20 cellular contexts compared by ENCODE assay signal in the genomic region with DNA sequence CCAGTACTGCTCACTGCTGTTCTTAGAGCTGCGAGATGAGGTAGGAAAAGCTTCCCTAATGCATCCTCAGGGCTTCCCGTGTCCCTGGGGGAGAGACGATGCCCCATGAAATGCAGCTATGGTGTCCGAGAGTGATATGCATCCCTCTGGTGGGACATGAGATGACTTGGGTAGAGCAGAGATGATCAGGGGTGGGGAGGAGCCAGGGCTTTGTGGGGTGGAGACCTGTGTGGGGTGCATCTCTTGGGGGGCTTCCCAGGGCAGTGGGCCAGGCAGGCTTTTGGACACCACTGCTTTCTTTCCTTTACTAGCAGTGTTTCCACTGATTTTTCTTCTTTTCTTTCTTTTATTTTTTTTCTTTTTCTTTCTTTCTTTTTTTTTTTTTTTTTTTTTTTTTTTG.
DNase-seq lines count a peak whose midpoint lies in the region; ATAC-seq and TF ChIP-seq lines count a peak whose summit lies in the region.
"Had no signal": no experiment of that assay in that cellular context is flagged by ENCODE, and none has a peak within 500 bp of the region (broad histone marks: within the 10 kb centered on the region; RNA-seq: fewer than 3 reads in every experiment).

No MANE protein-coding gene starts in this region.

- intact Hi-C loops in Right ventricle myocardium superior (cut with DNase I): loop anchor here (10.0 kb wide), 2 partner anchors 354 to 614 kb away; a partner anchor contains a TSS
- intact Hi-C loops in cardiac septum (cut with DNase I): loop anchor here (10.0 kb wide), 1 partner anchor 724 kb away; a partner anchor contains a TSS
- intact Hi-C loops in upper lobe of right lung (cut with DNase I): no loop called here

- no peak overlapping the region for H3K4me3 Mint-ChIP-seq in activated CD8-positive, alpha-beta memory T cell treated with anti-CD3 and anti-CD28 coated beads, Interleukin-2, amount 10 ng/mL, durations not matched to agents 7 days and 5 days
- H3K4me3 Mint-ChIP-seq in WTC11: no peak overlapping the region
- H3K4me3 Mint-ChIP-seq: CD8-positive, alpha-beta T cell had no signal

- H3K36me3 Mint-ChIP-seq in activated CD8-positive, alpha-beta memory T cell treated with anti-CD3 and anti-CD28 coated beads, Interleukin-2, amount 10 ng/mL, durations not matched to agents 7 days and 5 days: no peaks in the 10 kb centered on the region
- H3K36me3 Mint-ChIP-seq in WTC11: no peaks in the 10 kb centered on the region
- H3K36me3 Mint-ChIP-seq: CD8-positive, alpha-beta T cell had no signal

- H3K4me3 ChIP-seq in upper lobe of right lung: no peak overlapping the region
- no peak overlapping the region for H3K4me3 ChIP-seq in MG63
- H3K4me3 ChIP-seq: K562 had no signal

- H3K9me3 Mint-ChIP-seq in activated CD8-positive, alpha-beta memory T cell treated with anti-CD3 and anti-CD28 coated beads, Interleukin-2, amount 10 ng/mL, durations not matched to agents 7 days and 5 days (ENCODE audit: low read depth): no peaks in the 10 kb centered on the region
- H3K9me3 Mint-ChIP-seq in WTC11: no peaks in the 10 kb centered on the region
- H3K9me3 Mint-ChIP-seq: CD8-positive, alpha-beta T cell had no signal

- TF ChIP-seq CTCF in upper lobe of right lung (IDR thresholded peaks at IDR 0.05) (no peak), WTC11 (IDR thresholded peaks at IDR 0.05) (no peak)

- CTCF ChIA-PET in activated CD8-positive, alpha-beta memory T cell treated with anti-CD3 and anti-CD28 coated beads, Interleukin-2, amount 10 ng/mL, durations not matched to agents 7 days and 5 days (lab: Charles Lee): interaction anchor here (0.7 to 1.3 kb wide), 2 partner anchors 32 to 126 kb away, joined by 3 read pairs; no protein-coding TSS in a partner anchor
- CTCF ChIA-PET in WTC11 (lab: Charles Lee): interaction anchor here (0.6 kb wide), 1 partner anchor 823 kb away, joined by 6 read pairs; no protein-coding TSS in a partner anchor

- no peak overlapping the region for H3K27ac Mint-ChIP-seq in activated CD8-positive, alpha-beta memory T cell treated with anti-CD3 and anti-CD28 coated beads, Interleukin-2, amount 10 ng/mL, durations not matched to agents 7 days and 5 days
- H3K27ac Mint-ChIP-seq in WTC11: no peak overlapping the region
- H3K27ac Mint-ChIP-seq: CD8-positive, alpha-beta T cell had no signal

- H3K36me3 ChIP-seq in upper lobe of right lung (no peaks in the 10 kb centered on the region), MG63 (no peaks in the 10 kb centered on the region)

- H3K9me3 ChIP-seq in upper lobe of right lung (no peaks in the 10 kb centered on the region), MG63 (no peaks in the 10 kb centered on the region)

- H3K4me1 Mint-ChIP-seq in activated CD8-positive, alpha-beta memory T cell treated with anti-CD3 and anti-CD28 coated beads, Interleukin-2, amount 10 ng/mL, durations not matched to agents 7 days and 5 days: peaks cover 14% of the 10 kb centered on the region
- no peaks in the 10 kb centered on the region for H3K4me1 Mint-ChIP-seq in WTC11

- no peak for ATAC-seq in Right ventricle myocardium superior (ENCODE audit: poor library complexity)
- no peak for ATAC-seq in activated CD8-positive, alpha-beta memory T cell treated with anti-CD3 and anti-CD28 coated beads, Interleukin-2, amount 10 ng/mL, durations not matched to agents 7 days and 5 days
- ATAC-seq in upper lobe of right lung: no peak
- ATAC-seq in WTC11: no peak
- ATAC-seq: CD8-positive, alpha-beta T cell; HCT116; K562; Panc1 had no signal

- H3K27me3 Mint-ChIP-seq in activated CD8-positive, alpha-beta memory T cell treated with anti-CD3 and anti-CD28 coated beads, Interleukin-2, amount 10 ng/mL, durations not matched to agents 7 days and 5 days: peaks cover 4% of the 10 kb centered on the region
- H3K27me3 Mint-ChIP-seq in WTC11 (ENCODE audit: low read depth): no peaks in the 10 kb centered on the region

- POLR2A ChIA-PET in WTC11 (lab: Charles Lee): no interaction called here

- DNase-seq in Right ventricle myocardium superior (peak; percentile 20), cardiac septum (ENCODE audit: low spot score) (no peak), mesenteric fat pad (ENCODE audit: low spot score) (peak; percentile 24), upper lobe of right lung (peak; percentile 34), MG63 (no peak), NCI-H2227 treated with DMSO at 0.1 percent for 48 hours (lab: John Stamatoyannopoulos, UW) (no peak), WTC11 (ENCODE audit: low spot score) (no peak)
- peak; percentile 15 for DNase-seq in activated CD8-positive, alpha-beta memory T cell treated with anti-CD3 and anti-CD28 coated beads, Interleukin-2, amount 10 ng/mL, durations not matched to agents 7 days and 5 days
- DNase-seq: CD8-positive, alpha-beta T cell; DND-41; GDM1; NCI-H1092 treated with DMSO at 0.1 percent for 48 hours; NCI-H1694 treated with DMSO at 0.1 percent for 48 hours; NCI-H446 treated with DMSO at 0.1 percent for 48 hours; NCI-H748 treated with DMSO at 0.1 percent for 48 hours; SHP77 treated with DMSO at 0.1 percent for 48 hours had no signal

- H3K4me1 ChIP-seq in upper lobe of right lung: peaks cover 8% of the 10 kb centered on the region

- H3K27me3 ChIP-seq in upper lobe of right lung: no peaks in the 10 kb centered on the region
- no peaks in the 10 kb centered on the region for H3K27me3 ChIP-seq in MG63

- no peak overlapping the region for H3K27ac ChIP-seq in upper lobe of right lung
- H3K27ac ChIP-seq: HL-60 had no signal

TF ChIP-seq in WTC11, 78 proteins besides CTCF, POLR2A, EP300 and RAD21 (continues in another document):
- TF ChIP-seq, protein P1, sequence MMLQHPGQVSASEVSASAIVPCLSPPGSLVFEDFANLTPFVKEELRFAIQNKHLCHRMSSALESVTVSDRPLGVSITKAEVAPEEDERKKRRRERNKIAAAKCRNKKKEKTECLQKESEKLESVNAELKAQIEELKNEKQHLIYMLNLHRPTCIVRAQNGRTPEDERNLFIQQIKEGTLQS (CRISPR knock-in tag; conservative IDR thresholded peaks at IDR 0.05): no peak
- TF ChIP-seq ZNF121 (CRISPR knock-in tag; IDR thresholded peaks at IDR 0.05) (no peak), MYBL2 (CRISPR knock-in tag; IDR thresholded peaks at IDR 0.05) (no peak), FOXP1 (CRISPR knock-in tag; IDR thresholded peaks at IDR 0.05; ENCODE audit: borderline replicate concordance) (no peak), ZNF219 (CRISPR knock-in tag; IDR thresholded peaks at IDR 0.05; ENCODE audit: borderline replicate concordance) (no peak), ZNF396 (CRISPR knock-in tag; IDR thresholded peaks at IDR 0.05; ENCODE audit: borderline replicate concordance) (no peak)
- TF ChIP-seq, protein P2, sequence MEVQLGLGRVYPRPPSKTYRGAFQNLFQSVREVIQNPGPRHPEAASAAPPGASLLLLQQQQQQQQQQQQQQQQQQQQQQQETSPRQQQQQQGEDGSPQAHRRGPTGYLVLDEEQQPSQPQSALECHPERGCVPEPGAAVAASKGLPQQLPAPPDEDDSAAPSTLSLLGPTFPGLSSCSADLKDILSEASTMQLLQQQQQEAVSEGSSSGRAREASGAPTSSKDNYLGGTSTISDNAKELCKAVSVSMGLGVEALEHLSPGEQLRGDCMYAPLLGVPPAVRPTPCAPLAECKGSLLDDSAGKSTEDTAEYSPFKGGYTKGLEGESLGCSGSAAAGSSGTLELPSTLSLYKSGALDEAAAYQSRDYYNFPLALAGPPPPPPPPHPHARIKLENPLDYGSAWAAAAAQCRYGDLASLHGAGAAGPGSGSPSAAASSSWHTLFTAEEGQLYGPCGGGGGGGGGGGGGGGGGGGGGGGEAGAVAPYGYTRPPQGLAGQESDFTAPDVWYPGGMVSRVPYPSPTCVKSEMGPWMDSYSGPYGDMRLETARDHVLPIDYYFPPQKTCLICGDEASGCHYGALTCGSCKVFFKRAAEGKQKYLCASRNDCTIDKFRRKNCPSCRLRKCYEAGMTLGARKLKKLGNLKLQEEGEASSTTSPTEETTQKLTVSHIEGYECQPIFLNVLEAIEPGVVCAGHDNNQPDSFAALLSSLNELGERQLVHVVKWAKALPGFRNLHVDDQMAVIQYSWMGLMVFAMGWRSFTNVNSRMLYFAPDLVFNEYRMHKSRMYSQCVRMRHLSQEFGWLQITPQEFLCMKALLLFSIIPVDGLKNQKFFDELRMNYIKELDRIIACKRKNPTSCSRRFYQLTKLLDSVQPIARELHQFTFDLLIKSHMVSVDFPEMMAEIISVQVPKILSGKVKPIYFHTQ (CRISPR knock-in tag; IDR thresholded peaks at IDR 0.05): no peak
- TF ChIP-seq, protein P3, sequence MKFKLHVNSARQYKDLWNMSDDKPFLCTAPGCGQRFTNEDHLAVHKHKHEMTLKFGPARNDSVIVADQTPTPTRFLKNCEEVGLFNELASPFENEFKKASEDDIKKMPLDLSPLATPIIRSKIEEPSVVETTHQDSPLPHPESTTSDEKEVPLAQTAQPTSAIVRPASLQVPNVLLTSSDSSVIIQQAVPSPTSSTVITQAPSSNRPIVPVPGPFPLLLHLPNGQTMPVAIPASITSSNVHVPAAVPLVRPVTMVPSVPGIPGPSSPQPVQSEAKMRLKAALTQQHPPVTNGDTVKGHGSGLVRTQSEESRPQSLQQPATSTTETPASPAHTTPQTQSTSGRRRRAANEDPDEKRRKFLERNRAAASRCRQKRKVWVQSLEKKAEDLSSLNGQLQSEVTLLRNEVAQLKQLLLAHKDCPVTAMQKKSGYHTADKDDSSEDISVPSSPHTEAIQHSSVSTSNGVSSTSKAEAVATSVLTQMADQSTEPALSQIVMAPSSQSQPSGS (CRISPR knock-in tag; IDR thresholded peaks at IDR 0.05; ENCODE audit: borderline replicate concordance, low read depth): no peak
- TF ChIP-seq, protein P4, sequence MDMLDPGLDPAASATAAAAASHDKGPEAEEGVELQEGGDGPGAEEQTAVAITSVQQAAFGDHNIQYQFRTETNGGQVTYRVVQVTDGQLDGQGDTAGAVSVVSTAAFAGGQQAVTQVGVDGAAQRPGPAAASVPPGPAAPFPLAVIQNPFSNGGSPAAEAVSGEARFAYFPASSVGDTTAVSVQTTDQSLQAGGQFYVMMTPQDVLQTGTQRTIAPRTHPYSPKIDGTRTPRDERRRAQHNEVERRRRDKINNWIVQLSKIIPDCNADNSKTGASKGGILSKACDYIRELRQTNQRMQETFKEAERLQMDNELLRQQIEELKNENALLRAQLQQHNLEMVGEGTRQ (CRISPR knock-in tag; IDR thresholded peaks at IDR 0.05): no peak
- TF ChIP-seq, protein P5, sequence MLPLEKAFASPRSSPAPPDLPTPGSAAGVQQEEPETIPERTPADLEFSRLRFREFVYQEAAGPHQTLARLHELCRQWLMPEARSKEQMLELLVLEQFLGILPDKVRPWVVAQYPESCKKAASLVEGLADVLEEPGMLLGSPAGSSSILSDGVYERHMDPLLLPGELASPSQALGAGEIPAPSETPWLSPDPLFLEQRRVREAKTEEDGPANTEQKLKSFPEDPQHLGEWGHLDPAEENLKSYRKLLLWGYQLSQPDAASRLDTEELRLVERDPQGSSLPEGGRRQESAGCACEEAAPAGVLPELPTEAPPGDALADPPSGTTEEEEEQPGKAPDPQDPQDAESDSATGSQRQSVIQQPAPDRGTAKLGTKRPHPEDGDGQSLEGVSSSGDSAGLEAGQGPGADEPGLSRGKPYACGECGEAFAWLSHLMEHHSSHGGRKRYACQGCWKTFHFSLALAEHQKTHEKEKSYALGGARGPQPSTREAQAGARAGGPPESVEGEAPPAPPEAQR (CRISPR knock-in tag; IDR thresholded peaks at IDR 0.05): no peak

Comparison
In these comparisons a context has a peak if more than half of its experiments do, and no peak if none do; other contexts are left out.
1. DNase-seq: peak in Right ventricle myocardium superior (single experiment), activated CD8-positive, alpha-beta memory T cell treated with anti-CD3 and anti-CD28 coated beads, Interleukin-2, amount 10 ng/mL, durations not matched to agents 7 days and 5 days (single experiment), mesenteric fat pad (single experiment) and upper lobe of right lung (single experiment); none in cardiac septum (single experiment), MG63 (single experiment), NCI-H2227 treated with DMSO at 0.1 percent for 48 hours (single experiment) and WTC11 (single experiment).